In the genomic region with DNA sequence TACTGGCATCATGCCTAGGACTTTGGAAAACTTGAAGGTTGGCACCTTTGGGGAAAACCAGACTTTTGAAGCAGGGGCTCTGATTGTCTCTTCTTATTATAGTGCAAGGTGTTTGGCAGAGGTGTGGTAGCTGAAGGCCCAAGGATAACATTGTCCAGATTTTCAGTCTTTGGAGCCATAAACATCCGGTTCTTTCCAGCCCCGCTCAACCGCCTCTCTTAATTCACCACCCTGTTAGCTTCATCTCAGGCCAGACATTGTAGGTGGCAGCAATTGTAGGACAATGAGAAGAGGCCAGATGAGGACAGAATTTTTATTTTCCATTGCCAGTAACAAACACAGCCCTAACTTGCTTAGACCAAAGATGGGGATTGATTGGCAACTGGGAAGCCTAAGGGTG, we compare ENCODE assay signal across 1 cellular context.
"Had no signal": no experiment of that assay in that cellular context is flagged by ENCODE, and none has a peak within 500 bp of the region (broad histone marks: within the 10 kb centered on the region; RNA-seq: fewer than 3 reads in every experiment).

No MANE protein-coding gene starts in this region.

- H3K36me3 ChIP-seq: MG63 had no signal

- H3K9me3 ChIP-seq: MG63 had no signal

- H3K27me3 ChIP-seq: MG63 had no signal

- H3K4me3 ChIP-seq: MG63 had no signal
